ENCODE assay signal across 17 cellular contexts in the genomic region with DNA sequence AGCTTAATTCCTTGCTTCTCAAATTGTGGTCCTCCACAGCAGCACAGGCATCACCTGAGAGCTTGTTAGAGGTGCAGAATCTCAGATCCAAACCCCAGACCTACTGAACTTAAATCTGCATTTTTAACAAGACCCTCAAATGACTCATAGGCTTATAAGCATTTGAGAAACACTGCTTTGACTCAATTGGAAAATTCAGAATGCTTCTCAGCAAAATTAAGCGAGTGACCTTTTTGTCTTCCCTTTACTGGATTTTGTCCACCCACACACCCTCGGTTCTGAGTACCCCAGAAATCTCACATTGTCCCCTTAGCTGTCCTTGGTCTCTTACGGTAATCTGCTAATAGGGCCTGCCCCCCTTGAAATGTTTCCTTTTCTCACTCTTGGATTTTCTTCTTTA.
"Had no signal": no experiment of that assay in that cellular context is flagged by ENCODE, and none has a peak within 500 bp of the region (broad histone marks: within the 10 kb centered on the region; RNA-seq: fewer than 3 reads in every experiment).

No MANE protein-coding gene starts in this region.

- H3K36me3 Mint-ChIP-seq: activated naive CD4-positive, alpha-beta T cell treated with anti-CD3 and anti-CD28 coated beads, Interleukin-2, amount 50 U/mL, for 72 hours; naive B cell had no signal

- H3K4me1 ChIP-seq: transverse colon, vagina had no signal

- H3K36me3 ChIP-seq: ovary, transverse colon, vagina had no signal

- H3K27me3 Mint-ChIP-seq: activated T-cell treated with anti-CD3 and anti-CD28 coated beads, Interleukin-2, amount 50 U/mL, for 24 hours; naive B cell had no signal

- DNase-seq: activated CD4-positive, alpha-beta T cell treated with anti-CD3 and anti-CD28 coated beads, Interleukin-2, amount 50 U/mL, for 4 hours; activated effector memory CD4-positive, alpha-beta T cell treated with anti-CD3 and anti-CD28 coated beads, Interleukin-2, amount 50 U/mL, for 16 hours; activated T-cell treated with anti-CD3 and anti-CD28 coated beads, Interleukin-2, amount 50 U/mL, for 24 hours; amygdala; body of pancreas; caudate nucleus; left colon; naive B cell; ovary; stimulated activated CD4-positive, alpha-beta T cell treated with anti-CD3 and anti-CD28 coated beads, Interleukin-1b, Interleukin-23, amount 100 ng/mL, for 48 hours; substantia nigra; transverse colon had no signal

- ATAC-seq: activated CD4-positive, CD25-positive, alpha-beta regulatory T cell treated with anti-CD3 and anti-CD28 coated beads, Interleukin-2, amount 50 U/mL, for 24 hours; activated naive CD4-positive, alpha-beta T cell treated with anti-CD3 and anti-CD28 coated beads, Interleukin-2, amount 50 U/mL, for 72 hours; left colon had no signal

- H3K27me3 ChIP-seq: body of pancreas, ovary, transverse colon, vagina had no signal

- H3K27ac ChIP-seq: ovary, transverse colon, vagina had no signal

- H3K9me3 ChIP-seq: body of pancreas, ovary, transverse colon, vagina had no signal

- H3K9me3 Mint-ChIP-seq: activated naive CD4-positive, alpha-beta T cell treated with anti-CD3 and anti-CD28 coated beads, Interleukin-2, amount 50 U/mL, for 72 hours; activated T-cell treated with anti-CD3 and anti-CD28 coated beads, Interleukin-2, amount 50 U/mL, for 24 hours; naive B cell; T-helper 2 cell treated with Interferon-gamma antibody and Interleukin-4, amounts not matched to agents 5 μg/mL and 100 μg/mL, for 36 hours had no signal

- H3K4me3 Mint-ChIP-seq: activated T-cell treated with anti-CD3 and anti-CD28 coated beads, Interleukin-2, amount 50 U/mL, for 24 hours; T-helper 2 cell treated with Interferon-gamma antibody and Interleukin-4, amounts not matched to agents 5 μg/mL and 100 μg/mL, for 36 hours had no signal

- H3K4me3 ChIP-seq: body of pancreas, lung, ovary, transverse colon, vagina had no signal

- H3K27ac Mint-ChIP-seq: activated naive CD4-positive, alpha-beta T cell treated with anti-CD3 and anti-CD28 coated beads, Interleukin-2, amount 50 U/mL, for 72 hours; activated T-cell treated with anti-CD3 and anti-CD28 coated beads, Interleukin-2, amount 50 U/mL, for 24 hours; T-helper 2 cell treated with Interferon-gamma antibody and Interleukin-4, amounts not matched to agents 5 μg/mL and 100 μg/mL, for 36 hours had no signal
